21 cellular contexts compared by ENCODE assay signal in the genomic region with DNA sequence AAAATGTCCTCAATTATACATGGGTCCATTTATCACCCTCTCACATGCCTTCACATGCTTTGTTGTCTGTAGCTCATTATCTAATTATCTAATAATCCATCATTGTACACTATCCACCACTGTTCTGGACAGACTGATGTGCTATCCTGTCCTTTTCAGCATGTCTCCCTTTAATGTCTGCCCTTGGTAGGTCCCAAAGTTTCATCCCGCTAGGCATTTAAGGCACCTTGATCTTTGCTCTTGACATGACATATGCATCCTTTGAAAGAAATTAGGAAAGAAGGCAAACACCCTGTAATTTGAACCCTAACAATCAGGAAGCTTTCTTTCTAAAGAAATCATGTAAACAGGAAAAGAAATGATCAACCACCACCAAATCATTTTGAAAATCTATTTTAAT. TPM values are rescaled to one million over a fixed set of nuclear protein-coding genes. Genes with fewer than 3 reads are reported as not detected.
A peak's percentile ranks its signal among the peaks of the same experiment; 100 is the strongest.
DNase-seq lines count a peak whose midpoint lies in the region; ATAC-seq and TF ChIP-seq lines count a peak whose summit lies in the region.
"Had no signal": no experiment of that assay in that cellular context is flagged by ENCODE, and none has a peak within 500 bp of the region (broad histone marks: within the 10 kb centered on the region; RNA-seq: fewer than 3 reads in every experiment).

No MANE protein-coding gene starts in this region.

- CTCF ChIA-PET in activated CD4-positive, alpha-beta memory T cell treated with anti-CD3 and anti-CD28 coated beads for 36 hours (lab: Charles Lee) = interaction anchor here (0.6 to 0.7 kb wide), 2 partner anchors 18 to 334 kb away, joined by 3 read pairs; no protein-coding TSS in a partner anchor
- CTCF ChIA-PET in activated CD4-positive, alpha-beta memory T cell treated with anti-CD3 and anti-CD28 coated beads, Interleukin-2, amount 10 ng/mL, durations not matched to agents 7 days and 5 days (lab: Charles Lee) = interaction anchor here (1.0 kb wide), 1 partner anchor 8 kb away, joined by 3 read pairs; no protein-coding TSS in a partner anchor

- intact Hi-C loops in activated CD4-positive, alpha-beta memory T cell treated with anti-CD3 and anti-CD28 coated beads for 36 hours (cut with micrococcal nuclease) = loop anchor here (5.0 to 10.0 kb wide), 3 partner anchors 33 to 814 kb away; no protein-coding TSS in a partner anchor

- H3K36me3 Mint-ChIP-seq in activated CD4-positive, alpha-beta memory T cell treated with anti-CD3 and anti-CD28 coated beads for 36 hours = peaks cover 7% of the 10 kb centered on the region
- H3K36me3 Mint-ChIP-seq in activated CD4-positive, alpha-beta memory T cell treated with anti-CD3 and anti-CD28 coated beads, Interleukin-2, amount 10 ng/mL, durations not matched to agents 7 days and 5 days (ENCODE audit: low read depth) = peaks cover 34% of the 10 kb centered on the region
- H3K36me3 Mint-ChIP-seq in CD4-positive, CD25-positive, alpha-beta regulatory T cell = peaks cover 13% of the 10 kb centered on the region
- H3K36me3 Mint-ChIP-seq in HFFc6 (ENCODE audit: low read depth) (peaks cover 6% of the 10 kb centered on the region; the same call in 1 of the 2 replicates), glutamatergic neuron (ENCODE audit: unreplicated experiment) (no peaks in the 10 kb centered on the region)

- H3K36me3 ChIP-seq in CD4-positive, CD25-positive, alpha-beta regulatory T cell (ENCODE audit: control insufficient read depth, insufficient read depth, low read length) = no peaks in the 10 kb centered on the region
- H3K36me3 ChIP-seq: SJSA1 had no signal

- no peak for DNase-seq in activated CD4-positive, alpha-beta memory T cell treated with anti-CD3 and anti-CD28 coated beads for 36 hours
- DNase-seq in activated CD4-positive, alpha-beta memory T cell treated with anti-CD3 and anti-CD28 coated beads, Interleukin-2, amount 10 ng/mL, durations not matched to agents 7 days and 5 days = no peak
- DNase-seq in CD4-positive, CD25-positive, alpha-beta regulatory T cell = no peak
- DNase-seq in HFFc6 (no peak), glutamatergic neuron (no peak), omental fat pad (ENCODE audit: low spot score) (no peak), kidney glomerular epithelial cell (lab: John Stamatoyannopoulos, UW) (no peak)
- DNase-seq: C1 segment of cervical spinal cord; KBM-7; MV-4-11; NCI-H1105 treated with DMSO at 0.1 percent for 48 hours; NCI-H146; NCI-H1930; NCI-H2107; NCI-H446 treated with DMSO at 0.1 percent for 48 hours; NCI-H526; NK-92 treated with Interleukin-12 subunit alpha and Interleukin-12 subunit beta, amount 100 ng/mL, for 24 hours; PC-9 had no signal

- H3K4me3 ChIP-seq in CD4-positive, CD25-positive, alpha-beta regulatory T cell (ENCODE audit: low read depth, low read length) = peak overlapping the region; percentile 48
- H3K4me3 ChIP-seq: PC-9, SJSA1 had no signal

- H3K9me3 ChIP-seq in CD4-positive, CD25-positive, alpha-beta regulatory T cell (ENCODE audit: control insufficient read depth in 2 of 2, low read length in 2 of 2) = no peaks in the 10 kb centered on the region
- H3K9me3 ChIP-seq: SJSA1 had no signal

- peaks cover 62% of the 10 kb centered on the region for H3K4me1 Mint-ChIP-seq in activated CD4-positive, alpha-beta memory T cell treated with anti-CD3 and anti-CD28 coated beads for 36 hours (ENCODE audit: low read depth)
- peaks cover 54% of the 10 kb centered on the region for H3K4me1 Mint-ChIP-seq in activated CD4-positive, alpha-beta memory T cell treated with anti-CD3 and anti-CD28 coated beads, Interleukin-2, amount 10 ng/mL, durations not matched to agents 7 days and 5 days
- H3K4me1 Mint-ChIP-seq in CD4-positive, CD25-positive, alpha-beta regulatory T cell = peaks cover 4 to 75% (median 40%) of the 10 kb centered on the region in 4 donors
- H3K4me1 Mint-ChIP-seq in HFFc6 (ENCODE audit: low read depth) = peaks cover 49% of the 10 kb centered on the region
- no peaks in the 10 kb centered on the region for H3K4me1 Mint-ChIP-seq in glutamatergic neuron (ENCODE audit: low read depth, unreplicated experiment)

- TF ChIP-seq CTCF in HFFc6 (IDR thresholded peaks at IDR 0.05) (no peak), glutamatergic neuron (IDR thresholded peaks at IDR 0.05; ENCODE audit: partially characterized antibody, unreplicated experiment) (no peak), omental fat pad (IDR thresholded peaks at IDR 0.05) (no peak)

- peaks cover 33% of the 10 kb centered on the region for H3K4me1 ChIP-seq in CD4-positive, CD25-positive, alpha-beta regulatory T cell (ENCODE audit: control insufficient read depth, insufficient read depth, low read length, poor library complexity, severe bottlenecking)

- H3K27ac ChIP-seq in CD4-positive, CD25-positive, alpha-beta regulatory T cell (ENCODE audit: insufficient read depth, low read length, poor library complexity, severe bottlenecking) = no peak overlapping the region
- H3K27ac ChIP-seq: PC-9, SJSA1 had no signal

- POLR2A ChIA-PET in activated CD4-positive, alpha-beta memory T cell treated with anti-CD3 and anti-CD28 coated beads for 36 hours (lab: Charles Lee) = no interaction called here
- POLR2A ChIA-PET in activated CD4-positive, alpha-beta memory T cell treated with anti-CD3 and anti-CD28 coated beads, Interleukin-2, amount 10 ng/mL, durations not matched to agents 7 days and 5 days (lab: Charles Lee) = interaction anchor here (2.0 kb wide), 2 partner anchors 8 to 11 kb away, joined by 5 to 7 read pairs; no protein-coding TSS in a partner anchor

- no peak for ATAC-seq in CD4-positive, CD25-positive, alpha-beta regulatory T cell (ENCODE audit: low read depth in 2 of 2)
- ATAC-seq in omental fat pad (ENCODE audit: low FRiP score) = no peak
- ATAC-seq: HCT116, Right ventricle myocardium inferior had no signal

- peak overlapping the region; percentile 54 for H3K27ac Mint-ChIP-seq in activated CD4-positive, alpha-beta memory T cell treated with anti-CD3 and anti-CD28 coated beads for 36 hours
- H3K27ac Mint-ChIP-seq in activated CD4-positive, alpha-beta memory T cell treated with anti-CD3 and anti-CD28 coated beads, Interleukin-2, amount 10 ng/mL, durations not matched to agents 7 days and 5 days = no peak overlapping the region
- peak overlapping the region in 2 of 3 donors; percentile 3 to 92 for H3K27ac Mint-ChIP-seq in CD4-positive, CD25-positive, alpha-beta regulatory T cell
- H3K27ac Mint-ChIP-seq in HFFc6 (peak overlapping the region; percentile 13; the same call in 1 of the 2 replicates), glutamatergic neuron (ENCODE audit: unreplicated experiment) (peak overlapping the region; percentile 38)

- H3K9me3 Mint-ChIP-seq in activated CD4-positive, alpha-beta memory T cell treated with anti-CD3 and anti-CD28 coated beads for 36 hours = no peaks in the 10 kb centered on the region
- H3K9me3 Mint-ChIP-seq in activated CD4-positive, alpha-beta memory T cell treated with anti-CD3 and anti-CD28 coated beads, Interleukin-2, amount 10 ng/mL, durations not matched to agents 7 days and 5 days = no peaks in the 10 kb centered on the region
- H3K9me3 Mint-ChIP-seq in CD4-positive, CD25-positive, alpha-beta regulatory T cell = no peaks in the 10 kb centered on the region
- no peaks in the 10 kb centered on the region for H3K9me3 Mint-ChIP-seq in HFFc6
- H3K9me3 Mint-ChIP-seq in glutamatergic neuron (ENCODE audit: unreplicated experiment) = peaks cover 8% of the 10 kb centered on the region

- no peak overlapping the region for H3K4me3 Mint-ChIP-seq in activated CD4-positive, alpha-beta memory T cell treated with anti-CD3 and anti-CD28 coated beads for 36 hours
- no peak overlapping the region for H3K4me3 Mint-ChIP-seq in activated CD4-positive, alpha-beta memory T cell treated with anti-CD3 and anti-CD28 coated beads, Interleukin-2, amount 10 ng/mL, durations not matched to agents 7 days and 5 days
- peak overlapping the region; percentile 11 to 89 (median 50) for H3K4me3 Mint-ChIP-seq in CD4-positive, CD25-positive, alpha-beta regulatory T cell
- H3K4me3 Mint-ChIP-seq in HFFc6 (no peak overlapping the region), glutamatergic neuron (ENCODE audit: unreplicated experiment) (no peak overlapping the region)

- no peaks in the 10 kb centered on the region for H3K27me3 Mint-ChIP-seq in activated CD4-positive, alpha-beta memory T cell treated with anti-CD3 and anti-CD28 coated beads for 36 hours
- H3K27me3 Mint-ChIP-seq in activated CD4-positive, alpha-beta memory T cell treated with anti-CD3 and anti-CD28 coated beads, Interleukin-2, amount 10 ng/mL, durations not matched to agents 7 days and 5 days = no peaks in the 10 kb centered on the region
- no peaks in the 10 kb centered on the region for H3K27me3 Mint-ChIP-seq in CD4-positive, CD25-positive, alpha-beta regulatory T cell
- H3K27me3 Mint-ChIP-seq in HFFc6 (ENCODE audit: insufficient read depth) (no peaks in the 10 kb centered on the region), glutamatergic neuron (ENCODE audit: unreplicated experiment) (no peaks in the 10 kb centered on the region)

- H3K27me3 ChIP-seq in CD4-positive, CD25-positive, alpha-beta regulatory T cell (ENCODE audit: control insufficient read depth, insufficient read depth, low read length) = no peaks in the 10 kb centered on the region
- H3K27me3 ChIP-seq: SJSA1 had no signal

RNA-seq across cellular contexts. Expression of gene CHST7, which starts 5.7 kb away (rescaled TPM):
- 1 to 10 TPM; 5.1 to 6.1 TPM for total RNA-seq in activated CD4-positive, alpha-beta memory T cell treated with anti-CD3 and anti-CD28 coated beads for 36 hours
- total RNA-seq in activated CD4-positive, alpha-beta memory T cell treated with anti-CD3 and anti-CD28 coated beads, Interleukin-2, amount 10 ng/mL, durations not matched to agents 7 days and 5 days = 10 to 100 TPM; 11.5 to 11.8 TPM
- total RNA-seq in CD4-positive, CD25-positive, alpha-beta regulatory T cell = 19.5 TPM
- polyA plus RNA-seq in CD4-positive, CD25-positive, alpha-beta regulatory T cell = 10 to 100 TPM; 34.6 to 41.0 (median 37.8) TPM
- 10 to 100 TPM; 16.1 to 17.8 (median 17.0) TPM for total RNA-seq in HFFc6 (2021; fragmentation: NEBNext Ultra II Directional; extraction: Animal tissue kit (Norgen Biotek cat#: 25700))
- 1.7 TPM for total RNA-seq in glutamatergic neuron (ENCODE audit: unreplicated experiment)
- 10 to 100 TPM; 12.5 to 48.7 (median 24.0) TPM for total RNA-seq in omental fat pad

RNA-seq across cellular contexts. Expression of gene ZNF674, which starts 34.0 kb away (rescaled TPM):
- total RNA-seq in activated CD4-positive, alpha-beta memory T cell treated with anti-CD3 and anti-CD28 coated beads for 36 hours = 1 to 10 TPM; 2.6 to 3.0 TPM
- total RNA-seq in activated CD4-positive, alpha-beta memory T cell treated with anti-CD3 and anti-CD28 coated beads, Interleukin-2, amount 10 ng/mL, durations not matched to agents 7 days and 5 days = 1 to 10 TPM; 5.7 to 7.4 TPM
- total RNA-seq in CD4-positive, CD25-positive, alpha-beta regulatory T cell = 3.6 TPM
- 1 to 10 TPM in 3 of 4 donors, under 1 TPM in 1; 0.57 to 3.2 (median 2.4) TPM for polyA plus RNA-seq in CD4-positive, CD25-positive, alpha-beta regulatory T cell
- 1 to 10 TPM; 5.1 to 7.1 (median 6.5) TPM for total RNA-seq in HFFc6 (2021; fragmentation: NEBNext Ultra II Directional; extraction: Animal tissue kit (Norgen Biotek cat#: 25700))
- total RNA-seq in glutamatergic neuron (ENCODE audit: unreplicated experiment) = 6.4 TPM
- 1 to 10 TPM; 1.9 to 5.2 (median 2.5) TPM for total RNA-seq in omental fat pad

Comparison
In these comparisons a context has a peak if more than half of its experiments do, and no peak if none do; other contexts are left out.
1. H3K4me3 Mint-ChIP-seq: peak in CD4-positive, CD25-positive, alpha-beta regulatory T cell (4 of 4); none in activated CD4-positive, alpha-beta memory T cell treated with anti-CD3 and anti-CD28 coated beads for 36 hours (single experiment), activated CD4-positive, alpha-beta memory T cell treated with anti-CD3 and anti-CD28 coated beads, Interleukin-2, amount 10 ng/mL, durations not matched to agents 7 days and 5 days (single experiment), HFFc6 (single experiment) and glutamatergic neuron (single experiment).